8 cellular contexts compared by ENCODE assay signal in genomic region chr13:36998624-36999041, GRCh38. TPM values are rescaled to one million over a fixed set of nuclear protein-coding genes. Genes with fewer than 3 reads are reported as not detected.
DNase-seq lines count a peak whose midpoint lies in the region; TF ChIP-seq lines count a peak whose summit lies in the region.

No MANE protein-coding gene starts in this region.

- peaks cover 0 to 14% of the 10 kb centered on the region in 2 donors for H3K27me3 Mint-ChIP-seq in CD8-positive, alpha-beta memory T cell
- H3K27me3 Mint-ChIP-seq in neural progenitor cell (ENCODE audit: insufficient read depth, low read depth) = peaks cover 9% of the 10 kb centered on the region

- DNase-seq in CD8-positive, alpha-beta memory T cell = peak in 2 of 5 donors; percentile 3 to 56
- peak; percentile 4 for DNase-seq in activated T-cell treated with anti-CD3 and anti-CD28 coated beads for 4 hours
- DNase-seq in fibroblast of mammary gland (ENCODE audit: low read depth) = peak; percentile 8
- peak; percentile 47 for DNase-seq in neural progenitor cell (ENCODE audit: low spot score)
- no peak for DNase-seq in SKM-1 treated with dmso at 0.1 percent for 144 hours (lab: John Stamatoyannopoulos, UW; ENCODE audit: unreplicated experiment)
- no peak for DNase-seq in foreskin melanocyte
- DNase-seq in HPDE6-E6E7 (ENCODE audit: extremely low spot score) = no peak

- H3F3A ChIP-seq in Loucy (ENCODE audit: low read depth) (0 out of 2 replicates have a peak, but pooled peaks cover 3% of the 10 kb centered on the region), neural progenitor cell (ENCODE audit: low read depth) (peaks cover 20% of the 10 kb centered on the region)

- peak overlapping the region; percentile 99 for H3K9ac ChIP-seq in Loucy (ENCODE audit: low read depth, low read length, poor library complexity, severe bottlenecking)
- H3K9ac ChIP-seq in neural progenitor cell = peak overlapping the region; percentile 90

- POLR2A ChIA-PET in CD8-positive, alpha-beta memory T cell (lab: Charles Lee) = interaction anchor here (0.5 kb wide), 1 partner anchor 25 kb away, joined by 3 read pairs; no protein-coding TSS in a partner anchor

- H3K36me3 ChIP-seq in CD8-positive, alpha-beta memory T cell (ENCODE audit: insufficient read depth, low read length) = peaks cover 13% of the 10 kb centered on the region
- H3K36me3 ChIP-seq in Loucy (ENCODE audit: insufficient read depth, low read length) (peaks cover 23% of the 10 kb centered on the region; the same call in 1 of the 2 replicates), neural progenitor cell (peaks cover 20% of the 10 kb centered on the region)

- TF ChIP-seq CTCF in Loucy (conservative IDR thresholded peaks at IDR 0.05; ENCODE audit: low read length) (no peak), fibroblast of mammary gland (conservative IDR thresholded peaks at IDR 0.05; ENCODE audit: control insufficient read depth, insufficient read depth, low read depth, low read length) (no peak), neural progenitor cell (IDR thresholded peaks at IDR 0.05) (no peak)

- H3K36me3 Mint-ChIP-seq in CD8-positive, alpha-beta memory T cell = peaks cover 0 to 54% (median 6%) of the 10 kb centered on the region in 3 donors
- H3K36me3 Mint-ChIP-seq in neural progenitor cell = peaks cover 7% of the 10 kb centered on the region

- H3K4me2 ChIP-seq in Loucy (ENCODE audit: low read depth, low read length, poor library complexity, severe bottlenecking) = peak overlapping the region; percentile 98
- H3K4me2 ChIP-seq in neural progenitor cell = peak overlapping the region; percentile 99

- peaks cover 0 to 7% (median 0%) of the 10 kb centered on the region in 5 donors for H3K9me3 Mint-ChIP-seq in CD8-positive, alpha-beta memory T cell
- no peaks in the 10 kb centered on the region for H3K9me3 Mint-ChIP-seq in neural progenitor cell

- peak overlapping the region; percentile 95 for H3K4me3 ChIP-seq in CD8-positive, alpha-beta memory T cell (ENCODE audit: low read length)
- peak overlapping the region; percentile 95 for H3K4me3 ChIP-seq in Loucy (ENCODE audit: low read length, poor library complexity, severe bottlenecking)
- peak overlapping the region; percentile 92 for H3K4me3 ChIP-seq in fibroblast of mammary gland (ENCODE audit: control insufficient read depth, low read depth, low read length)
- peak overlapping the region; percentile 68 for H3K4me3 ChIP-seq in neural progenitor cell

- H3K27ac Mint-ChIP-seq in CD8-positive, alpha-beta memory T cell = peak overlapping the region; percentile 96 to 100 (median 100)
- peak overlapping the region; percentile 98 for H3K27ac Mint-ChIP-seq in neural progenitor cell

- peaks cover 22% of the 10 kb centered on the region for H3K4me1 ChIP-seq in CD8-positive, alpha-beta memory T cell (ENCODE audit: insufficient read depth, low read length)
- H3K4me1 ChIP-seq in Loucy (ENCODE audit: insufficient read depth, low read length, poor library complexity, severe bottlenecking) = peaks cover 51% of the 10 kb centered on the region
- peaks cover 13% of the 10 kb centered on the region for H3K4me1 ChIP-seq in neural progenitor cell

- H3K79me2 ChIP-seq in Loucy (ENCODE audit: insufficient read depth, low read length) (peaks cover 72% of the 10 kb centered on the region), neural progenitor cell (ENCODE audit: low read depth) (peaks cover 76% of the 10 kb centered on the region)

- peak overlapping the region; percentile 95 for H3K27ac ChIP-seq in CD8-positive, alpha-beta memory T cell (ENCODE audit: low read depth, low read length)
- H3K27ac ChIP-seq in neural progenitor cell = peak overlapping the region; percentile 49

- no peaks in the 10 kb centered on the region for H3K9me3 ChIP-seq in CD8-positive, alpha-beta memory T cell (ENCODE audit: low read length)
- H3K9me3 ChIP-seq in Loucy (ENCODE audit: insufficient read depth, low read depth, low read length) = no peaks in the 10 kb centered on the region
- no peaks in the 10 kb centered on the region for H3K9me3 ChIP-seq in neural progenitor cell (ENCODE audit: low read depth)

- H3K4me3 Mint-ChIP-seq in CD8-positive, alpha-beta memory T cell = peak overlapping the region; percentile 92 to 100 (median 98)
- H3K4me3 Mint-ChIP-seq in neural progenitor cell = peak overlapping the region; percentile 100

- CTCF ChIA-PET in CD8-positive, alpha-beta memory T cell (lab: Charles Lee) = interaction anchor here (1.2 to 2.2 kb wide), 3 partner anchors 13 to 16 kb away, joined by 3 to 11 read pairs (median 6); no protein-coding TSS in a partner anchor

- H3K4me1 Mint-ChIP-seq in CD8-positive, alpha-beta memory T cell = peaks cover 45 to 49% (median 47%) of the 10 kb centered on the region in 3 donors
- H3K4me1 Mint-ChIP-seq in neural progenitor cell = peaks cover 27% of the 10 kb centered on the region

- no peaks in the 10 kb centered on the region for H3K27me3 ChIP-seq in CD8-positive, alpha-beta memory T cell (ENCODE audit: insufficient read depth, low read length, poor library complexity, severe bottlenecking)
- H3K27me3 ChIP-seq in Loucy (ENCODE audit: insufficient read depth, low read length, poor library complexity, severe bottlenecking) = no peaks in the 10 kb centered on the region
- H3K27me3 ChIP-seq in neural progenitor cell = no peaks in the 10 kb centered on the region

- peak overlapping the region; percentile 89 for H2AFZ ChIP-seq in Loucy (ENCODE audit: low read length)
- peak overlapping the region; percentile 92 for H2AFZ ChIP-seq in neural progenitor cell (replicated peaks)

- no peaks in the 10 kb centered on the region for H3K9me2 ChIP-seq in Loucy (replicated peaks; ENCODE audit: low read depth, low read length)

- H4K20me1 ChIP-seq in Loucy (ENCODE audit: insufficient read depth, low read length, poor library complexity, severe bottlenecking) (peaks cover 56% of the 10 kb centered on the region), neural progenitor cell (ENCODE audit: low read depth) (no peaks in the 10 kb centered on the region)

RNA-seq across cellular contexts. Expression of gene ALG5, which starts 0.5 kb away (rescaled TPM):
- 10 to 100 TPM; 46.0 to 47.9 TPM for total RNA-seq in CD8-positive, alpha-beta memory T cell
- polyA plus RNA-seq in CD8-positive, alpha-beta memory T cell = 85.0 TPM
- 17.2 and 24.1 TPM in 2 replicates for total RNA-seq in neural progenitor cell (ENCODE audit: low replicate concordance)

RNA-seq across cellular contexts. Expression of gene EXOSC8, which starts 2.0 kb away (rescaled TPM):
- total RNA-seq in CD8-positive, alpha-beta memory T cell = 100 to 1,000 TPM; 148 to 153 TPM
- 47.7 TPM for polyA plus RNA-seq in CD8-positive, alpha-beta memory T cell
- 108 and 155 TPM in 2 replicates for total RNA-seq in neural progenitor cell (ENCODE audit: low replicate concordance)

Comparison
In these comparisons a context has a peak if more than half of its experiments do, and no peak if none do; other contexts are left out.
1. DNase-seq: peak in activated T-cell treated with anti-CD3 and anti-CD28 coated beads for 4 hours (single experiment), fibroblast of mammary gland (single experiment) and neural progenitor cell (single experiment); none in SKM-1 treated with dmso at 0.1 percent for 144 hours (single experiment), foreskin melanocyte (single experiment) and HPDE6-E6E7 (single experiment).
2. Peak in every context shown above with its lines, with median percentiles within 50 percentile points of each other: H3K4me3 ChIP-seq.